ENCODE assay signal across 8 cellular contexts in the genomic region with DNA sequence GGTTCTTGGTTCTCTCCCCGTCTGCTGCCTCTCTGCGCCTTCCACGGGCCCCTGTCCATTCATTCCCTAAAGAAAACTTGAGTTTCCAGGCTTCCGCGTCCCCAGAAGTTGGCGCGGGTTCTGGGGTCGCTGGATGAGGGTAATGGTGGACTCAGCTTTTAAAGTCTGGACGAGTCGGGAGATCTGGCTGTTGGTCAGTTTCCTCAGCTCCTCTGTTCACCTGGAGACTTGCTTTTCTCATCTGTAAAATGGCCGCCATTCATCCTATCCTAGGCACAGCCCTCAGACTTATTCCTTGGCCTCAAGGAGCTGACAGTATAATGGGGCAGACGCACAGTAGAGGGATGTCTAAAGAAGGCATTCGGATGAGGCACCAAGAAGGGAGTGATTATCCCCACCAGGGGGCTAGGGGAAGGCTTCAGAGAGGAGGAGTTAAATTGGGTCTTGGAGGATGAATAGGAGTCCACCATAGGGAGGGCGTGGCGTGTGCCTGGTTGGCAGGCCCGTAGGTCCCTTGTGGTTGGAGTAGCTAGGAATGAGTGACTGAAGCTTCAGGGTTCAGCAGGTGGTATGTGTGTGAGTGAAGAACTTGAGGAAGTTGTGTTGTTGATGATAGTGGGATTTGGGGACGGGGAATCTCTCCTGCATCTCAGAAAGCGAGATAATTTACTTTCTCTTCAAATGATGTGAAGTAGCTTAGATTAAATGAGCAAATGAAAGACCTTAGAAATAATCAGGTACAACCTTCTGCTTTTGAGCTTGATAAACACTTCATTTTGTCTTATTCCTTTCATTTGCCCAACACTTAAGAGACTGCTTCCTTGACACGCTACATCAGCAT. TPM values are rescaled to one million over a fixed set of nuclear protein-coding genes. Genes with fewer than 3 reads are reported as not detected.
DNase-seq lines count a peak whose midpoint lies in the region; ATAC-seq, FAIRE-seq and TF ChIP-seq lines count a peak whose summit lies in the region.

No MANE protein-coding gene starts in this region.

- H3K36me3 ChIP-seq in HEK293 (ENCODE audit: control insufficient read depth in 2 of 2, insufficient read depth in 1 of 2, low read length in 2 of 2) (peaks cover 14 to 20% of the 10 kb centered on the region in 2 experiments), endothelial cell of umbilical vein (ENCODE audit: control insufficient read depth in 2 of 2, extremely low read depth in 1 of 2, insufficient read depth in 2 of 2, low read length in 2 of 2) (peaks cover 0 to 2% of the 10 kb centered on the region in 2 experiments)

- no peak for TF ChIP-seq POLR2A in endothelial cell of umbilical vein (IDR thresholded peaks at IDR 0.05; ENCODE audit: low read depth, low read length)

- CTCF ChIA-PET in CD4-positive, alpha-beta T cell (lab: Charles Lee): interaction anchor here (0.8 to 3.6 kb wide), 19 partner anchors 8 to 755 kb away, joined by 3 to 40 read pairs (median 5); a partner anchor contains a TSS
- CTCF ChIA-PET in HEK293 (lab: Yijun Ruan, JAX) (interaction anchor here (0.6 to 3.3 kb wide), 16 partner anchors 14 to 877 kb away, joined by 3 to 18 read pairs (median 5); a partner anchor contains a TSS), endothelial cell of umbilical vein (lab: Charles Lee) (interaction anchor here (0.6 to 3.6 kb wide), 23 partner anchors 10 to 755 kb away, joined by 3 to 33 read pairs (median 4); a partner anchor contains a TSS)

- DNase-seq in CD4-positive, alpha-beta T cell: peak in 1 of 10 experiments; percentile 2
- DNase-seq in UCSD-AML1 (lab: John Stamatoyannopoulos, UW; ENCODE audit: unreplicated experiment): peak; percentile 57
- DNase-seq in endothelial cell of umbilical vein (ENCODE audit: low read depth, low spot score): peak; percentile 52
- DNase-seq in natural killer cell: no peak
- no peak for DNase-seq in posterior vena cava (ENCODE audit: low spot score)
- DNase-seq in NCI-H1048 (lab: John Stamatoyannopoulos, UW): no peak
- DNase-seq in cortex of kidney (lab: John Stamatoyannopoulos, UW): no peak

- H3K4me3 ChIP-seq in HEK293 (ENCODE audit: low read depth, low read length): peak overlapping the region; percentile 86
- H3K4me3 ChIP-seq in endothelial cell of umbilical vein (replicated peaks in 1 of 3; ENCODE audit: insufficient read depth in 1 of 3, low read depth in 1 of 3, low read length in 3 of 3): peak overlapping the region; percentile 67 to 77 (median 68)

- H3K27ac ChIP-seq in CD4-positive, alpha-beta T cell (ENCODE audit: low read depth, low read length): peak overlapping the region; percentile 75
- H3K27ac ChIP-seq in HEK293 (ENCODE audit: extremely low read depth, low read depth, low read length): peak overlapping the region; percentile 53; the same call in 1 of the 2 replicates
- peak overlapping the region; percentile 85 for H3K27ac ChIP-seq in endothelial cell of umbilical vein (ENCODE audit: insufficient read depth, low read depth, low read length)

- no peaks in the 10 kb centered on the region for H3K9me3 Mint-ChIP-seq in CD4-positive, alpha-beta T cell
- H3K9me3 Mint-ChIP-seq in natural killer cell: no peaks in the 10 kb centered on the region

- peak overlapping the region; percentile 96 for H3K9ac ChIP-seq in endothelial cell of umbilical vein (replicated peaks; ENCODE audit: extremely low read depth, insufficient read depth, low read length)

- dilution Hi-C loops in endothelial cell of umbilical vein (cut with MboI; ENCODE audit: extremely low pct_ligation_motif_present, low sequenced_read_pairs): no loop called here

- peak overlapping the region; percentile 93 for H3K4me3 Mint-ChIP-seq in CD4-positive, alpha-beta T cell
- peak overlapping the region; percentile 96 for H3K4me3 Mint-ChIP-seq in natural killer cell

- peak overlapping the region; percentile 89 for H3K27ac Mint-ChIP-seq in CD4-positive, alpha-beta T cell
- peak overlapping the region; percentile 90 to 99 for H3K27ac Mint-ChIP-seq in natural killer cell

- POLR2A ChIA-PET in CD4-positive, alpha-beta T cell (lab: Charles Lee): interaction anchor here (0.7 to 3.1 kb wide), 11 partner anchors 11 to 766 kb away, joined by 4 to 65 read pairs (median 10); a partner anchor contains a TSS
- POLR2A ChIA-PET in HEK293 (lab: Yijun Ruan, JAX): interaction anchor here (0.6 to 1.8 kb wide), 20 partner anchors 10 to 1344 kb away, joined by 3 to 25 read pairs (median 4); a partner anchor contains a TSS
- POLR2A ChIA-PET in endothelial cell of umbilical vein (lab: Charles Lee): interaction anchor here (0.6 kb wide), 1 partner anchor 139 kb away, joined by 4 read pairs; no protein-coding TSS in a partner anchor

- TF ChIP-seq CTCF in CD4-positive, alpha-beta T cell (IDR thresholded peaks at IDR 0.05): no peak
- peak; percentile 89 for TF ChIP-seq CTCF in HEK293 (tag by site-specific recombination; IDR thresholded peaks at IDR 0.05)
- peak in 1 of 2 donors; percentile 20 for TF ChIP-seq CTCF in endothelial cell of umbilical vein (IDR thresholded peaks at IDR 0.05; ENCODE audit: extremely low read depth in 1 of 2, insufficient read depth in 1 of 2, low read depth in 1 of 2, low read length in 2 of 2)
- TF ChIP-seq CTCF in natural killer cell (IDR thresholded peaks at IDR 0.05): no peak

- H3K79me2 ChIP-seq in endothelial cell of umbilical vein (ENCODE audit: control insufficient read depth, insufficient read depth, low read length): peaks cover 7% of the 10 kb centered on the region

- BruUV-seq in endothelial cell of umbilical vein (replicated peaks; lab: Mats Ljungman, UMichigan): TSS peak; percentile 81

- FAIRE-seq in endothelial cell of umbilical vein (lab: Jason Lieb, UNC): peak; percentile 77

- peaks cover 28% of the 10 kb centered on the region for H3K4me1 Mint-ChIP-seq in CD4-positive, alpha-beta T cell (ENCODE audit: low read depth)
- peaks cover 15 to 23% of the 10 kb centered on the region in 2 donors for H3K4me1 Mint-ChIP-seq in natural killer cell

- H3K9me1 ChIP-seq in endothelial cell of umbilical vein (replicated peaks; ENCODE audit: control insufficient read depth, extremely low read depth, insufficient read depth, low read length): no peaks in the 10 kb centered on the region

- no peaks in the 10 kb centered on the region for H3K9me3 ChIP-seq in CD4-positive, alpha-beta T cell (ENCODE audit: control insufficient read depth, low read length)
- H3K9me3 ChIP-seq in HEK293 (ENCODE audit: control insufficient read depth, insufficient read depth, low read depth, low read length): no peaks in the 10 kb centered on the region
- H3K9me3 ChIP-seq in endothelial cell of umbilical vein (replicated peaks; ENCODE audit: control insufficient read depth, insufficient read depth, low read length): no peaks in the 10 kb centered on the region

- no peaks in the 10 kb centered on the region for H4K20me1 ChIP-seq in endothelial cell of umbilical vein (replicated peaks; ENCODE audit: control insufficient read depth, extremely low read depth, insufficient read depth, low read length)

- no peaks in the 10 kb centered on the region for H3K27me3 Mint-ChIP-seq in CD4-positive, alpha-beta T cell
- no peaks in the 10 kb centered on the region for H3K27me3 Mint-ChIP-seq in natural killer cell (ENCODE audit: low read depth in 2 of 2)

- peak overlapping the region; percentile 41 for H3K4me2 ChIP-seq in endothelial cell of umbilical vein (ENCODE audit: insufficient read depth, low read length)

- H3K36me3 Mint-ChIP-seq in CD4-positive, alpha-beta T cell (ENCODE audit: low read depth): peaks cover 10% of the 10 kb centered on the region
- H3K36me3 Mint-ChIP-seq in natural killer cell: no peaks in the 10 kb centered on the region

- H3K27me3 ChIP-seq in CD4-positive, alpha-beta T cell (ENCODE audit: control insufficient read depth, insufficient read depth, low read length): no peaks in the 10 kb centered on the region
- no peaks in the 10 kb centered on the region for H3K27me3 ChIP-seq in endothelial cell of umbilical vein (ENCODE audit: control insufficient read depth in 2 of 2, insufficient read depth in 2 of 2, low read length in 2 of 2)

- intact Hi-C loops in CD4-positive, alpha-beta T cell (cut with DNase I, micrococcal nuclease): loop anchor here (1.0 to 10.0 kb wide), 6 partner anchors 33 to 1949 kb away; a partner anchor contains a TSS
- intact Hi-C loops in endothelial cell of umbilical vein (cut with micrococcal nuclease) (loop anchor here (2.0 to 5.0 kb wide), 2 partner anchors 33 to 161 kb away; a partner anchor contains a TSS), natural killer cell (cut with micrococcal nuclease) (loop anchor here (1.0 to 5.0 kb wide), 4 partner anchors 33 to 754 kb away; a partner anchor contains a TSS), posterior vena cava (cut with DNase I) (no loop called here)

- no peak for ATAC-seq in CD4-positive, alpha-beta T cell (ENCODE audit: poor library complexity)
- no peak for ATAC-seq in natural killer cell

- peak overlapping the region; percentile 82 for H2AFZ ChIP-seq in endothelial cell of umbilical vein (ENCODE audit: low read depth, low read length)

- H3K4me1 ChIP-seq in HEK293 (ENCODE audit: control insufficient read depth, insufficient read depth, low read length): no peaks in the 10 kb centered on the region
- peaks cover 6% of the 10 kb centered on the region for H3K4me1 ChIP-seq in endothelial cell of umbilical vein (ENCODE audit: control insufficient read depth, extremely low read depth, insufficient read depth, low read length)

RNA-seq across cellular contexts. Expression of a gene that starts 0.7 kb away (rescaled TPM):
- 10 to 100 TPM; 25.8 to 28.3 TPM for total RNA-seq in CD4-positive, alpha-beta T cell
- total RNA-seq in endothelial cell of umbilical vein (80.2 and 91.1 TPM in 2 replicates), natural killer cell (10 to 100 TPM; 37.4 to 53.5 (median 44.4) TPM), posterior vena cava (10 to 100 TPM; 51.1 to 53.1 TPM)
- polyA plus RNA-seq in endothelial cell of umbilical vein: 43.7 and 49.1 TPM in 2 replicates
- polyA plus RNA-seq in endothelial cell of umbilical vein (2011; cell fraction: cytosol; rRNA removed): 43.0 and 54.1 TPM in 2 replicates
- 79.7 and 86.1 TPM in 2 replicates for polyA plus RNA-seq in endothelial cell of umbilical vein (2011; cell fraction: nucleus; rRNA removed)
- polyA plus RNA-seq in endothelial cell of umbilical vein (2012): 50.2 and 54.4 TPM in 2 replicates
- 131 and 172 TPM in 2 replicates for polyA minus RNA-seq in endothelial cell of umbilical vein
- 6.9 TPM for polyA minus RNA-seq in endothelial cell of umbilical vein (2011; cell fraction: cytosol; rRNA and poly(A)+ RNA removed)
- 127 and 144 TPM in 2 replicates for polyA minus RNA-seq in endothelial cell of umbilical vein (2011; cell fraction: nucleus; rRNA and poly(A)+ RNA removed)

RNA-seq across cellular contexts. Expression of a gene that starts 32.4 kb away (rescaled TPM):
- 10 to 100 TPM; 14.8 to 15.4 TPM for total RNA-seq in CD4-positive, alpha-beta T cell
- total RNA-seq in endothelial cell of umbilical vein (16.5 and 24.5 TPM in 2 replicates), natural killer cell (10 to 100 TPM; 14.1 to 18.0 (median 17.5) TPM), posterior vena cava (10 to 100 TPM; 16.1 to 19.2 TPM)
- polyA plus RNA-seq in endothelial cell of umbilical vein: 2.5 and 3.7 TPM in 2 replicates
- polyA plus RNA-seq in endothelial cell of umbilical vein (2011; cell fraction: cytosol; rRNA removed): 5.8 and 6.0 TPM in 2 replicates
- 7.2 and 10.4 TPM in 2 replicates for polyA plus RNA-seq in endothelial cell of umbilical vein (2011; cell fraction: nucleus; rRNA removed)
- 8.0 and 12.7 TPM in 2 replicates for polyA plus RNA-seq in endothelial cell of umbilical vein (2012)
- polyA minus RNA-seq in endothelial cell of umbilical vein: 4.8 and 6.4 TPM in 2 replicates
- 5.8 TPM for polyA minus RNA-seq in endothelial cell of umbilical vein (2011; cell fraction: cytosol; rRNA and poly(A)+ RNA removed)
- polyA minus RNA-seq in endothelial cell of umbilical vein (2011; cell fraction: nucleus; rRNA and poly(A)+ RNA removed): 6.6 and 11.9 TPM in 2 replicates

RNA-seq across cellular contexts. Expression of a gene that starts 34.3 kb away (rescaled TPM):
- 10 to 100 TPM; 22.0 to 22.2 TPM for total RNA-seq in CD4-positive, alpha-beta T cell
- total RNA-seq in endothelial cell of umbilical vein (50.5 and 51.5 TPM in 2 replicates), natural killer cell (10 to 100 TPM; 35.5 to 40.4 (median 35.9) TPM), posterior vena cava (10 to 100 TPM; 47.0 to 53.5 TPM)
- polyA plus RNA-seq in endothelial cell of umbilical vein: 32.9 and 34.9 TPM in 2 replicates
- polyA plus RNA-seq in endothelial cell of umbilical vein (2011; cell fraction: cytosol; rRNA removed): 40.5 and 46.7 TPM in 2 replicates
- 17.8 and 23.6 TPM in 2 replicates for polyA plus RNA-seq in endothelial cell of umbilical vein (2011; cell fraction: nucleus; rRNA removed)
- 64.9 and 87.5 TPM in 2 replicates for polyA plus RNA-seq in endothelial cell of umbilical vein (2012)
- polyA minus RNA-seq in endothelial cell of umbilical vein: 23.2 and 26.1 TPM in 2 replicates
- polyA minus RNA-seq in endothelial cell of umbilical vein (2011; cell fraction: cytosol; rRNA and poly(A)+ RNA removed): 24.1 TPM
- 9.9 and 12.9 TPM in 2 replicates for polyA minus RNA-seq in endothelial cell of umbilical vein (2011; cell fraction: nucleus; rRNA and poly(A)+ RNA removed)

Comparison
In these comparisons a context has a peak if more than half of its experiments do, and no peak if none do; other contexts are left out.
1. DNase-seq: peak in UCSD-AML1 (single experiment) and endothelial cell of umbilical vein (single experiment); none in natural killer cell (single experiment), posterior vena cava (single experiment), NCI-H1048 (single experiment) and cortex of kidney (single experiment).
2. intact Hi-C loops: an anchor here in CD4-positive, alpha-beta T cell (1.0 to 10.0 kb wide), endothelial cell of umbilical vein (2.0 to 5.0 kb wide) and natural killer cell (1.0 to 5.0 kb wide); none called in posterior vena cava.
3. Peak in every context shown above with its lines, with median percentiles within 50 percentile points of each other: H3K27ac ChIP-seq.